In the genomic region with DNA sequence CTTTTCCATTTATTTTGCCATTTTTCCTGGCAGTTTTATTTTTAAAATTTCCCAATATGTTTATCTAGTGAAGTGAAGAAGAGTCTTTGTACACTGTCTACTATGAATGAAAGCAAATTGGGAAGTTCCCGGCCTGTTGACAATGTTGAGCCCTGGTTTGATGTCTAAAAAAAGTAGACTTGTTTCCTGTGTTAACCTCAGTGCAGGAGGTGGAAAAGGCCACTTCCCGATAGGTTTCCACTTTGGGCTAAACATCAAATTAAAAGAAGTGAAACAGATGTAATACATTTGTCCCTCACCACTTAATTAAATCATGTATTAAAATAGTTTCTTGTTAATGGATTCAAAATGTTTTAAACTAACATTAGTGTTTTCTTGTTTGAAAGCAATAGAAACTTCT, we compare ENCODE assay signal across 1 cellular context.
TF ChIP-seq lines count a peak whose summit lies in the region.

No MANE protein-coding gene starts in this region.

TF ChIP-seq in GM23338, 12 proteins besides CTCF, POLR2A, EP300 and RAD21 (continued from another document):
- TF ChIP-seq REST (IDR thresholded peaks at IDR 0.05; ENCODE audit: unreplicated experiment): no peak
- no peak for TF ChIP-seq ZNF114 (CRISPR knock-in tag; IDR thresholded peaks at IDR 0.05)
- TF ChIP-seq EZH2 (IDR thresholded peaks at IDR 0.05; ENCODE audit: low read depth, unreplicated experiment): no peak
- no peak for TF ChIP-seq ZNF331 (CRISPR knock-in tag; IDR thresholded peaks at IDR 0.05; ENCODE audit: low read depth)
- no peak for TF ChIP-seq ETS1 (IDR thresholded peaks at IDR 0.05)
- TF ChIP-seq STAT1 (IDR thresholded peaks at IDR 0.05; ENCODE audit: unreplicated experiment): no peak
- no peak for TF ChIP-seq JUNB (IDR thresholded peaks at IDR 0.05; ENCODE audit: unreplicated experiment)
- no peak for TF ChIP-seq POLR2AphosphoS5 (IDR thresholded peaks at IDR 0.05; ENCODE audit: low read depth)
- no peak for TF ChIP-seq EZH2phosphoT487 (IDR thresholded peaks at IDR 0.05; ENCODE audit: unreplicated experiment)
- no peak for TF ChIP-seq CREB1 (CRISPR knock-in tag; IDR thresholded peaks at IDR 0.05; ENCODE audit: low read depth)
